In the genomic region with DNA sequence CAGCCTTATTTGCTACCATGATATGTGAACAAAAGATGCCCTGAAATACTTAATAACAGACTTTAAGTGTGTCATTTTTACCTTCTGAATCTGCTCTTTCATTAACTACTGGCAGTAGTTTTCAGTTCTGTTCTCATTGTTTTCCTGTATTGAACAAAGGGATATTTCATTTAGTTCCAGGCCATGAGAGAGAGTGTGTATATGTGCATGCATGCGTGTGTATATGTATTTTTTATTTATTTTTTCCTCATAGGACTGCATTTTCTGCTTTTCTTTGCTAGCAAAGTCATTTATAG, we compare ENCODE assay signal across 10 cellular contexts. TPM values are rescaled to one million over a fixed set of nuclear protein-coding genes. Genes with fewer than 3 reads are reported as not detected.
DNase-seq lines count a peak whose midpoint lies in the region; ATAC-seq, FAIRE-seq and TF ChIP-seq lines count a peak whose summit lies in the region.
"Had no signal": no experiment of that assay in that cellular context is flagged by ENCODE, and none has a peak within 500 bp of the region (broad histone marks: within the 10 kb centered on the region; RNA-seq: fewer than 3 reads in every experiment).

No MANE protein-coding gene starts in this region.

- H3K36me3 Mint-ChIP-seq in central memory CD8-positive, alpha-beta T cell (ENCODE audit: insufficient read depth) = peaks cover 61% of the 10 kb centered on the region

- no peaks in the 10 kb centered on the region for H3K27me3 ChIP-seq in HepG2 (ENCODE audit: control insufficient read depth in 1 of 2, insufficient read depth in 2 of 2, low read length in 2 of 2)
- H3K27me3 ChIP-seq in right lobe of liver = no peaks in the 10 kb centered on the region

- H3K36me3 ChIP-seq in HepG2 (replicated peaks in 1 of 2; ENCODE audit: control insufficient read depth in 1 of 2, insufficient read depth in 2 of 2, low read length in 2 of 2) (peaks cover 6 to 39% of the 10 kb centered on the region in 2 experiments; a peak in 3 of 5 replicates), right lobe of liver (peaks cover 4 to 53% (median 10%) of the 10 kb centered on the region in 4 donors)

- CTCF ChIA-PET in HepG2 (lab: Yijun Ruan, JAX; ENCODE audit: low intra/inter-chr PET ratio, low total read pairs) = interaction anchor here (1.2 to 3.4 kb wide), 4 partner anchors 121 to 166 kb away, joined by 4 to 55 read pairs (median 10); no protein-coding TSS in a partner anchor

- intact Hi-C loops in HepG2 (cut with micrococcal nuclease; ENCODE audit: unreplicated experiment) (no loop called here), right lobe of liver (cut with DNase I) (no loop called here)

- in situ Hi-C loops in HepG2 (cut with HindIII; ENCODE audit: extremely low pct_ligation_motif_present, low pct_unique_long_range_greater_than_20kb) = loop anchor here (5.0 to 10.0 kb wide), 2 partner anchors 118 to 161 kb away; no protein-coding TSS in a partner anchor

- TF ChIP-seq CTCF in HepG2 (CRISPR knock-in tag; IDR thresholded peaks at IDR 0.05) (no peak), right lobe of liver (IDR thresholded peaks at IDR 0.05) (no peak)

- H3K79me2 ChIP-seq in HepG2 (ENCODE audit: insufficient read depth, low read length) = no peaks in the 10 kb centered on the region

- no TSS peak for BruUV-seq in HepG2 (replicated peaks; lab: Mats Ljungman, UMichigan)

- no peak overlapping the region for H2AFZ ChIP-seq in HepG2 (ENCODE audit: low read length)

- H4K20me1 ChIP-seq in HepG2 (ENCODE audit: insufficient read depth, low read length) = no peaks in the 10 kb centered on the region

- H3K9me3 ChIP-seq in HepG2 (ENCODE audit: low read length) = no peaks in the 10 kb centered on the region
- H3K9me3 ChIP-seq in right lobe of liver = no peaks in the 10 kb centered on the region

- WGBS in HepG2 (ENCODE audit: low lambda C conversion rate) = 89% methylated on average over 1 of the region's 1 CpG
- WGBS in right lobe of liver (ENCODE audit: insufficient coverage, low coverage, low lambda C conversion rate, missing lambda C conversion rate) = 76% methylated on average over 1 of the region's 1 CpG

- no peak overlapping the region for H3K9ac ChIP-seq in HepG2 (ENCODE audit: insufficient read depth, low read depth, low read length)

- TF ChIP-seq EP300 in HepG2 (IDR thresholded peaks at IDR 0.05; ENCODE audit: low read depth in 2 of 2, low read length in 2 of 2) (no peak), HepG2 (CRISPR knock-in tag; IDR thresholded peaks at IDR 0.05; ENCODE audit: borderline replicate concordance) (no peak)

- no peak overlapping the region; a peak in 1 of 6 replicates for H3K4me3 ChIP-seq in HepG2 (replicated peaks in 1 of 3; ENCODE audit: insufficient read depth in 1 of 3, low read depth in 2 of 3, low read length in 3 of 3)
- H3K4me3 ChIP-seq in right lobe of liver = no peak overlapping the region

- H3K27ac Mint-ChIP-seq in central memory CD8-positive, alpha-beta T cell (ENCODE audit: low read depth) = peak overlapping the region; percentile 50
- H3K27ac Mint-ChIP-seq: B cell; CD4-positive, alpha-beta T cell; HFFc6 had no signal

- H3K4me2 ChIP-seq in HepG2 (ENCODE audit: low read depth, low read length) = 0 out of 2 replicates have a peak overlapping the region, but pooled peaks have one; percentile 9

- peaks cover 26% of the 10 kb centered on the region for H3K4me1 Mint-ChIP-seq in central memory CD8-positive, alpha-beta T cell

- TF ChIP-seq POLR2A in HepG2 (IDR thresholded peaks at IDR 0.05; ENCODE audit: insufficient read depth in 1 of 2, low read depth in 2 of 2, low read length in 2 of 2) = no peak
- no peak for TF ChIP-seq POLR2A in right lobe of liver (IDR thresholded peaks at IDR 0.05)

- FAIRE-seq in HepG2 (lab: Jason Lieb, UNC) = no peak

- H3K4me1 ChIP-seq in HepG2 (ENCODE audit: insufficient read depth, low read length) (peaks cover 32% of the 10 kb centered on the region), right lobe of liver (peaks cover 0 to 11% (median 0%) of the 10 kb centered on the region in 4 donors)

- no peak overlapping the region for H3K4me3 Mint-ChIP-seq in central memory CD8-positive, alpha-beta T cell
- H3K4me3 Mint-ChIP-seq: B cell; CD4-positive, alpha-beta T cell; HFFc6 had no signal

- no peak for TF ChIP-seq RAD21 in HepG2 (CRISPR knock-in tag; IDR thresholded peaks at IDR 0.05)

- DNase-seq in HepG2 (ENCODE audit: low spot score) (no peak), right lobe of liver (no peak), midbrain (lab: John Stamatoyannopoulos, UW) (peak; percentile 29), MV-4-11 (lab: John Stamatoyannopoulos, UW) (no peak), NCI-H2107 (lab: John Stamatoyannopoulos, UW) (no peak)
- DNase-seq in central memory CD8-positive, alpha-beta T cell (ENCODE audit: low spot score in 2 of 2) = no peak

- no peaks in the 10 kb centered on the region for H3K9me3 Mint-ChIP-seq in central memory CD8-positive, alpha-beta T cell
- H3K9me3 Mint-ChIP-seq: CD4-positive, alpha-beta T cell; HFFc6 had no signal

- no peaks in the 10 kb centered on the region for H3K27me3 Mint-ChIP-seq in central memory CD8-positive, alpha-beta T cell
- H3K27me3 Mint-ChIP-seq: B cell; CD4-positive, alpha-beta T cell had no signal

- no peak for ATAC-seq in HepG2
- no peak for ATAC-seq in right lobe of liver
- ATAC-seq in central memory CD8-positive, alpha-beta T cell (replicated peaks; ENCODE audit: extremely low read depth, poor library complexity, severe bottlenecking) = no peak
- ATAC-seq in HG02970 (IDR thresholded peaks at IDR 0.05; ENCODE audit: low FRiP score, unreplicated experiment) = no peak

- H3K27ac ChIP-seq in HepG2 (ENCODE audit: extremely low read length, insufficient read depth, low read length) (peak overlapping the region; percentile 27), right lobe of liver (no peak overlapping the region)

- POLR2A ChIA-PET in HepG2 (lab: Yijun Ruan, JAX) = no interaction called here

TF ChIP-seq in HepG2, 621 proteins besides CTCF, POLR2A, EP300 and RAD21:
- TF ChIP-seq ZNF224 (CRISPR knock-in tag; IDR thresholded peaks at IDR 0.05) (no peak), NCOR1 (IDR thresholded peaks at IDR 0.05; ENCODE audit: borderline replicate concordance, low read length) (0 out of 2 replicates have a peak, but pooled peaks have one; percentile 10), ZNF10 (CRISPR knock-in tag; IDR thresholded peaks at IDR 0.05; ENCODE audit: borderline replicate concordance, low read depth) (no peak)

RNA-seq across cellular contexts. Expression of a gene that starts 46.8 kb away (rescaled TPM):
- total RNA-seq in HepG2 (2016; rRNA removed; fragmentation: Illumina TruSeq; extraction: Trizol) (6.0 and 8.4 TPM in 2 replicates), right lobe of liver (10 to 100 TPM in 4 of 6 experiments, 1 to 10 TPM in 2; 8.4 to 16.2 (median 11.3) TPM)
- 3.5 and 4.1 TPM in 2 replicates for total RNA-seq in HepG2 (2016; cell fraction: cytosol; rRNA removed; fragmentation: Illumina TruSeq; extraction: Trizol; ENCODE audit: low read depth)
- total RNA-seq in HepG2 (2016; cell fraction: insoluble cytoplasmic fraction; rRNA removed; fragmentation: Illumina TruSeq; extraction: Trizol) = 5.5 and 7.9 TPM in 2 replicates
- 8.5 and 9.1 TPM in 2 replicates for total RNA-seq in HepG2 (2016; cell fraction: membrane; rRNA removed; fragmentation: Illumina TruSeq; extraction: Trizol)
- total RNA-seq in HepG2 (2016; cell fraction: nucleus; rRNA removed; fragmentation: Illumina TruSeq; extraction: Trizol) = 11.9 and 14.9 TPM in 2 replicates
- 11.8 and 13.9 TPM in 2 replicates for polyA plus RNA-seq in HepG2 (2011; rRNA removed)
- 5.2 and 6.7 TPM in 2 replicates for polyA plus RNA-seq in HepG2 (2011; cell fraction: cytosol; rRNA removed)
- 13.4 and 13.8 TPM in 2 replicates for polyA plus RNA-seq in HepG2 (2011; cell fraction: nucleus; rRNA removed)
- polyA plus RNA-seq in HepG2 (2012) = 8.8 and 10.8 TPM in 2 replicates
- 3.4 and 3.6 TPM in 2 replicates for polyA plus RNA-seq in HepG2 (2016; cell fraction: cytosol; fragmentation: Illumina TruSeq; extraction: Trizol; ENCODE audit: low read depth)
- 5.0 and 8.1 TPM in 2 replicates for polyA plus RNA-seq in HepG2 (2016; cell fraction: insoluble cytoplasmic fraction; fragmentation: Illumina TruSeq; extraction: Trizol; ENCODE audit: low read depth)
- polyA plus RNA-seq in HepG2 (2016; cell fraction: membrane; fragmentation: Illumina TruSeq; extraction: Trizol; ENCODE audit: low read depth) = 5.3 and 5.6 TPM in 2 replicates
- polyA plus RNA-seq in HepG2 (2016; cell fraction: nucleus; fragmentation: Illumina TruSeq; extraction: Trizol; ENCODE audit: insufficient read depth, low read depth) = 17.9 and 22.1 TPM in 2 replicates
- 15.8 and 105 TPM in 2 replicates for polyA minus RNA-seq in HepG2 (2011; rRNA and poly(A)+ RNA removed; ENCODE audit: low replicate concordance)
- 7.3 and 8.0 TPM in 2 replicates for polyA minus RNA-seq in HepG2 (2011; cell fraction: cytosol; rRNA and poly(A)+ RNA removed)
- 15.8 and 20.6 TPM in 2 replicates for polyA minus RNA-seq in HepG2 (2011; cell fraction: nucleus; rRNA and poly(A)+ RNA removed)
